Comparison of ENCODE assay signal across 19 cellular contexts in genomic region chr5:127430627-127431026, GRCh38.
DNase-seq lines count a peak whose midpoint lies in the region; ATAC-seq, FAIRE-seq and TF ChIP-seq lines count a peak whose summit lies in the region.
"Had no signal": no experiment of that assay in that cellular context is flagged by ENCODE, and none has a peak within 500 bp of the region (broad histone marks: within the 10 kb centered on the region; RNA-seq: fewer than 3 reads in every experiment).

No MANE protein-coding gene starts in this region.

- no peaks in the 10 kb centered on the region for H3K9me3 Mint-ChIP-seq in Calu3 (ENCODE audit: low read depth, unreplicated experiment)
- H3K9me3 Mint-ChIP-seq in mesothelial cell of epicardium, result no peaks in the 10 kb centered on the region
- H3K9me3 Mint-ChIP-seq: CD4-positive, alpha-beta T cell had no signal

- TF ChIP-seq RAD21 in A549 (conservative IDR thresholded peaks at IDR 0.05 in 1 of 2, IDR thresholded peaks at IDR 0.05 in 1 of 2) (no peak), SK-N-SH (IDR thresholded peaks at IDR 0.05; ENCODE audit: low read length) (no peak)

- H3K4me2 ChIP-seq in A549, result peak overlapping the region; percentile 21; the same call in 2 of the 3 replicates
- H3K4me2 ChIP-seq in PC-9, result peak overlapping the region; percentile 1; the same call in 1 of the 2 replicates
- H3K4me2 ChIP-seq in SK-N-SH, result no peak overlapping the region

- H3K27ac ChIP-seq in A549 (no peak overlapping the region), PC-9 (no peak overlapping the region), SK-N-SH (ENCODE audit: low read depth in 2 of 2, low read length in 1 of 2) (no peak overlapping the region), sigmoid colon (no peak overlapping the region)
- H3K27ac ChIP-seq: C4-2B had no signal

- TF ChIP-seq EP300 in A549 (IDR thresholded peaks at IDR 0.05), result no peak
- no peak for TF ChIP-seq EP300 in SK-N-SH (IDR thresholded peaks at IDR 0.05; ENCODE audit: borderline replicate concordance in 1 of 2, low read depth in 1 of 2, low read length in 1 of 2)
- TF ChIP-seq EP300 in sigmoid colon (IDR thresholded peaks at IDR 0.05), result no peak

- H3K4me1 Mint-ChIP-seq in Calu3 (ENCODE audit: low read depth, unreplicated experiment) (peaks cover 34% of the 10 kb centered on the region), mesothelial cell of epicardium (peaks cover 72% of the 10 kb centered on the region)

- POLR2A ChIA-PET in A549 (lab: Yijun Ruan, JAX) (no interaction called here), PC-9 (lab: Charles Lee; ENCODE audit: unreplicated experiment) (no interaction called here), SK-N-SH (lab: Yijun Ruan, JAX) (no interaction called here)

- H3K27ac Mint-ChIP-seq in Calu3 (ENCODE audit: unreplicated experiment) (peak overlapping the region; percentile 66), mesothelial cell of epicardium (peak overlapping the region; percentile 13)
- H3K27ac Mint-ChIP-seq: CD4-positive, alpha-beta T cell had no signal

- H3K36me3 Mint-ChIP-seq in Calu3 (ENCODE audit: insufficient read depth, unreplicated experiment), result no peaks in the 10 kb centered on the region
- H3K36me3 Mint-ChIP-seq in mesothelial cell of epicardium, result no peaks in the 10 kb centered on the region

- H3K27me3 Mint-ChIP-seq in Calu3 (ENCODE audit: unreplicated experiment), result no peaks in the 10 kb centered on the region
- no peaks in the 10 kb centered on the region for H3K27me3 Mint-ChIP-seq in mesothelial cell of epicardium (ENCODE audit: low read depth)
- H3K27me3 Mint-ChIP-seq: CD4-positive, alpha-beta T cell had no signal

- H2AFZ ChIP-seq in PC-9 (peak overlapping the region; percentile 6; the same call in 1 of the 2 replicates), SK-N-SH (ENCODE audit: low read depth) (no peak overlapping the region)

- no peak for TF ChIP-seq CTCF in A549 (IDR thresholded peaks at IDR 0.05)
- no peak for TF ChIP-seq CTCF in Calu3 (IDR thresholded peaks at IDR 0.05; ENCODE audit: unreplicated experiment)
- TF ChIP-seq CTCF in PC-9 (conservative IDR thresholded peaks at IDR 0.05), result no peak
- TF ChIP-seq CTCF in mesothelial cell of epicardium (IDR thresholded peaks at IDR 0.05; ENCODE audit: unreplicated experiment), result no peak
- no peak for TF ChIP-seq CTCF in SK-N-SH (IDR thresholded peaks at IDR 0.05)
- TF ChIP-seq CTCF in sigmoid colon (IDR thresholded peaks at IDR 0.05), result no peak

- H4K20me1 ChIP-seq in PC-9 (ENCODE audit: insufficient read depth) (no peaks in the 10 kb centered on the region), SK-N-SH (ENCODE audit: insufficient read depth) (no peaks in the 10 kb centered on the region)

- CTCF ChIA-PET in A549 (lab: Yijun Ruan, JAX), result no interaction called here
- CTCF ChIA-PET in Calu3 (lab: Charles Lee), result interaction anchor here (0.8 kb wide), 1 partner anchor 62 kb away, joined by 4 read pairs; no protein-coding TSS in a partner anchor
- CTCF ChIA-PET in PC-9 (lab: Charles Lee), result no interaction called here
- CTCF ChIA-PET in SK-N-SH (lab: Yijun Ruan, JAX), result interaction anchor here (0.7 to 2.1 kb wide), 2 partner anchors 62 to 371 kb away, joined by 3 to 5 read pairs; no protein-coding TSS in a partner anchor

- 0 out of 2 replicates have a peak, but pooled peaks cover 6% of the 10 kb centered on the region for H3F3A ChIP-seq in PC-9 (ENCODE audit: insufficient read depth, low read depth)
- H3F3A ChIP-seq in SK-N-SH (replicated peaks; ENCODE audit: insufficient read depth), result no peaks in the 10 kb centered on the region

- H3K9me3 ChIP-seq in A549, result no peaks in the 10 kb centered on the region
- no peaks in the 10 kb centered on the region for H3K9me3 ChIP-seq in PC-9 (ENCODE audit: insufficient read depth, low read depth)
- H3K9me3 ChIP-seq in SK-N-SH, result no peaks in the 10 kb centered on the region
- H3K9me3 ChIP-seq in sigmoid colon, result no peaks in the 10 kb centered on the region
- H3K9me3 ChIP-seq: Caco-2, HAP-1 had no signal

- BruUV-seq in Calu3 (replicated peaks; lab: Mats Ljungman, UMichigan) (no TSS peak), PC-9 (replicated peaks; lab: Mats Ljungman, UMichigan) (no TSS peak)

- H3K4me1 ChIP-seq in A549, result peaks cover 9% of the 10 kb centered on the region; the same call in 2 of the 3 replicates
- peaks cover 19% of the 10 kb centered on the region for H3K4me1 ChIP-seq in PC-9 (replicated peaks; ENCODE audit: insufficient read depth)
- H3K4me1 ChIP-seq in SK-N-SH (ENCODE audit: control insufficient read depth in 1 of 2, insufficient read depth in 2 of 2, low read depth in 1 of 2, low read length in 1 of 2), result peaks cover 0 to 12% of the 10 kb centered on the region in 2 experiments; a peak in 2 of 4 replicates
- no peaks in the 10 kb centered on the region for H3K4me1 ChIP-seq in sigmoid colon
- H3K4me1 ChIP-seq: HAP-1 had no signal

- no peaks in the 10 kb centered on the region for H3K27me3 ChIP-seq in PC-9 (ENCODE audit: insufficient read depth, low read depth)
- no peaks in the 10 kb centered on the region for H3K27me3 ChIP-seq in SK-N-SH (ENCODE audit: insufficient read depth)
- H3K27me3 ChIP-seq in sigmoid colon, result no peaks in the 10 kb centered on the region

- H3K4me3 ChIP-seq in A549, result no peak overlapping the region
- no peak overlapping the region for H3K4me3 ChIP-seq in PC-9
- no peak overlapping the region for H3K4me3 ChIP-seq in SK-N-SH (ENCODE audit: low read depth in 2 of 2, low read length in 1 of 2)
- H3K4me3 ChIP-seq in sigmoid colon, result no peak overlapping the region
- H3K4me3 ChIP-seq: HAP-1 had no signal

- TF ChIP-seq POLR2A in A549 (IDR thresholded peaks at IDR 0.05; ENCODE audit: low read length), result no peak
- TF ChIP-seq POLR2A in sigmoid colon (IDR thresholded peaks at IDR 0.05), result no peak

- H3K36me3 ChIP-seq in PC-9 (ENCODE audit: low read depth) (no peaks in the 10 kb centered on the region), SK-N-SH (replicated peaks in 1 of 2; ENCODE audit: control insufficient read depth in 1 of 2, insufficient read depth in 2 of 2, low read length in 1 of 2) (no peaks in the 10 kb centered on the region), sigmoid colon (no peaks in the 10 kb centered on the region)
- H3K36me3 ChIP-seq: HAP-1 had no signal

- H3K4me3 Mint-ChIP-seq in Calu3 (ENCODE audit: low read depth, unreplicated experiment), result no peak overlapping the region
- H3K4me3 Mint-ChIP-seq in mesothelial cell of epicardium, result no peak overlapping the region
- H3K4me3 Mint-ChIP-seq: CD4-positive, alpha-beta T cell had no signal

- DNase-seq in A549 (ENCODE audit: low read depth in 1 of 2, low spot score in 1 of 2) (no peak), Calu3 (no peak), PC-9 (no peak), mesothelial cell of epicardium (ENCODE audit: low spot score in 2 of 2, unreplicated experiment in 2 of 2) (no peak), SK-N-SH (no peak), sigmoid colon (no peak), hypothalamus (lab: John Stamatoyannopoulos, UW) (no peak)
- DNase-seq: AML-193; Caco-2; CD4-positive, alpha-beta T cell; DMS153; DND-41; EL had no signal

- H3K9me2 ChIP-seq in PC-9 (ENCODE audit: insufficient read depth) (no peaks in the 10 kb centered on the region), SK-N-SH (no peaks in the 10 kb centered on the region)

- intact Hi-C loops in Calu3 (cut with micrococcal nuclease; ENCODE audit: unreplicated experiment), result no loop called here
- intact Hi-C loops in PC-9 (cut with micrococcal nuclease; ENCODE audit: unreplicated experiment), result no loop called here
- intact Hi-C loops in sigmoid colon (cut with DNase I), result no loop called here

- no peak for ATAC-seq in A549

- H3K9ac ChIP-seq in SK-N-SH, result no peak overlapping the region

- H3K79me2 ChIP-seq in PC-9 (ENCODE audit: low read depth) (no peaks in the 10 kb centered on the region), SK-N-SH (ENCODE audit: insufficient read depth) (no peaks in the 10 kb centered on the region)

- no peak for FAIRE-seq in A549 (lab: Jason Lieb, UNC)
- FAIRE-seq: A204.1, G401.6, GM12891, GM19239 had no signal

TF ChIP-seq in A549, 52 proteins besides CTCF, POLR2A, EP300 and RAD21:
- TF ChIP-seq MAFK (IDR thresholded peaks at IDR 0.05; ENCODE audit: partially characterized antibody), result peak; percentile 71
- no peak for TF ChIP-seq TFCP2L1 (CRISPR knock-in tag; IDR thresholded peaks at IDR 0.05)

TF ChIP-seq in SK-N-SH, 30 proteins besides CTCF, POLR2A, EP300 and RAD21:
- TF ChIP-seq CHD2 (IDR thresholded peaks at IDR 0.05; ENCODE audit: low read length, partially characterized antibody), result no peak

Comparison
In these comparisons a context has a peak if more than half of its experiments do, and no peak if none do; other contexts are left out.
1. CTCF ChIA-PET loops: an anchor here in Calu3 (0.8 kb wide) and SK-N-SH (0.7 to 2.1 kb wide); none called in A549 and PC-9.